Comparison of ENCODE assay signal across 8 cellular contexts in the genomic region with DNA sequence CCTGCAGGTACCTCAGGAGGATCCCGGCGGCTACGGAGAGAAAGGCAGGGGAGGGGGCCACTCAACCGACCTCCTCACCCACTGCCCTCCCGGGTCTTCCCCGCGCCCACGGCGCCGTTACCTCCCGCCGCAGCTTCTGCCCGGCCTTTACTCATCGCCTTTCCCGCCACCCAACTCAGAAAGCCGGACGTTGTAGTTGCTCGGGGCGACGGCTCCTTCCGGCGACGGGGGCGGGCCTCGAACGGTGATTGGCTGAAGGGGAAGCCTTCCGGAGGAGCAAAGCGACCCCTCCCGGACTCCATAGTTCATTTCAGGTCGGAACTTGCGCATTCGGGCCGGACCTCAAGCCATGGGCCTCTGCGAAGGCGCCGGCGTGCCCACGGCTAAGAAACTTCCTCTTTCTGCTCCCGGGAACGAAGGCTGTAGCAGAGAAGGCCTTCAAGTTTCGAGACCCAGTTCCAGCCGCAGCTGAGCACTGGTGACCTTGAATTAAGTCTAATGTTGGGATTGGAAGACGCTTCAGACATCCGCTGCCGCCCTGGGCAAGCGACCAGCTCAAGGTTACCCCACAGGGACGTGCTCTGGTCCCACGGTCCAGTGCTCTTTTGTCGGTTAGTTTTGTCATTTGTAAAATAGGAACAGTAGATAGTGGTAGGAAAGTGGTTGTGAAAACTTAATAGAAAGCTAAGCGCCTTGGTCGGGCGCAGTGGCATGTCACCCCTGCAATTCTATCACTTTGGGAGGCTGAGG. TPM values are rescaled to one million over a fixed set of nuclear protein-coding genes. Genes with fewer than 3 reads are reported as not detected.
A peak's percentile ranks its signal among the peaks of the same experiment; 100 is the strongest.
DNase-seq lines count a peak whose midpoint lies in the region; ATAC-seq lines count a peak whose summit lies in the region.

Gene PSMC3IP (minus strand): TSS at position 198 of the 750 bp plus-strand sequence. CDS start 43 bp downstream, at position 155.

- DNase-seq in CD1c-positive myeloid dendritic cell (ENCODE audit: extremely low spot score) (peak; percentile 97), NCI-H748 treated with DMSO at 0.1 percent for 48 hours (lab: John Stamatoyannopoulos, UW) (peak; percentile 88), dedifferentiated amniotic fluid mesenchymal stem cell (ENCODE audit: extremely low spot score) (peak; percentile 95), left lobe of liver (ENCODE audit: low spot score) (peak; percentile 96)
- peak; percentile 89 for DNase-seq in activated CD4-positive, alpha-beta T cell treated with anti-CD3 and anti-CD28 coated beads, Interleukin-2, amount 50 U/mL, for 1 hour
- DNase-seq in stimulated activated CD4-positive, alpha-beta T cell treated with anti-CD3 and anti-CD28 coated beads, Interleukin-2, amount 100 ng/mL, for 24 hours = peak; percentile 95 to 96

- ATAC-seq in GM19351 (IDR thresholded peaks at IDR 0.05; ENCODE audit: unreplicated experiment) (peak; percentile 75), HG03521 (IDR thresholded peaks at IDR 0.05; ENCODE audit: unreplicated experiment) (peak; percentile 70), left lobe of liver (peak; percentile 93)

RNA-seq across cellular contexts. Expression of gene PSMC3IP, which starts in this region (rescaled TPM):
- 0.65 TPM for total RNA-seq in left lobe of liver

Comparison
In these comparisons a context has a peak if more than half of its experiments do, and no peak if none do; other contexts are left out.
1. Peak in every context shown above with its lines: DNase-seq and ATAC-seq.
2. Peak in DNase-seq and ATAC-seq in left lobe of liver; RNA of the gene not detected or under 1 TPM.